ENCODE assay signal across 23 cellular contexts in genomic region chr10:46305430-46305808, GRCh38. TPM values are rescaled to one million over a fixed set of nuclear protein-coding genes. Genes with fewer than 3 reads are reported as not detected.
A peak's percentile ranks its signal among the peaks of the same experiment; 100 is the strongest.
DNase-seq lines count a peak whose midpoint lies in the region; ATAC-seq, FAIRE-seq and TF ChIP-seq lines count a peak whose summit lies in the region.
"Had no signal": no experiment of that assay in that cellular context is flagged by ENCODE, and none has a peak within 500 bp of the region (broad histone marks: within the 10 kb centered on the region; RNA-seq: fewer than 3 reads in every experiment).

No MANE protein-coding gene starts in this region.

- POLR2A ChIA-PET in HepG2 (lab: Yijun Ruan, JAX): no interaction called here

- H2AFZ ChIP-seq in HepG2 (ENCODE audit: low read length): no peak overlapping the region

- TF ChIP-seq POLR2A in right lobe of liver (IDR thresholded peaks at IDR 0.05) (no peak), HepG2 (IDR thresholded peaks at IDR 0.05; ENCODE audit: insufficient read depth in 1 of 2, low read depth in 2 of 2, low read length in 2 of 2) (no peak), spleen (IDR thresholded peaks at IDR 0.05) (no peak)

- no peak overlapping the region for H3K27ac ChIP-seq in right lobe of liver
- H3K27ac ChIP-seq in HepG2 (ENCODE audit: extremely low read length, insufficient read depth, low read length): no peak overlapping the region
- H3K27ac ChIP-seq in spleen: peak overlapping the region in 1 of 8 donors; percentile 42
- H3K27ac ChIP-seq: BLaER1 had no signal

- H3K9ac ChIP-seq in HepG2 (ENCODE audit: insufficient read depth, low read depth, low read length): no peak overlapping the region
- H3K9ac ChIP-seq: BLaER1 had no signal

- no peak for FAIRE-seq in HepG2 (lab: Jason Lieb, UNC)
- FAIRE-seq: GM12878, GM19239, H1 had no signal

- H4K20me1 ChIP-seq in HepG2 (ENCODE audit: insufficient read depth, low read length): peaks cover 3% of the 10 kb centered on the region; the same call in 1 of the 2 replicates
- H4K20me1 ChIP-seq: BLaER1 had no signal

- in situ Hi-C loops in HepG2 (cut with HindIII; ENCODE audit: extremely low pct_ligation_motif_present, low pct_unique_long_range_greater_than_20kb): no loop called here

- intact Hi-C loops in right lobe of liver (cut with DNase I): no loop called here
- intact Hi-C loops in HepG2 (cut with micrococcal nuclease; ENCODE audit: unreplicated experiment): no loop called here
- intact Hi-C loops in spleen (cut with DNase I; ENCODE audit: low total_unique reads): no loop called here

- no peak for TF ChIP-seq CTCF in right lobe of liver (IDR thresholded peaks at IDR 0.05)
- no peak for TF ChIP-seq CTCF in HepG2 (CRISPR knock-in tag; IDR thresholded peaks at IDR 0.05)
- no peak for TF ChIP-seq CTCF in spleen (IDR thresholded peaks at IDR 0.05 in 8 of 11, conservative IDR thresholded peaks at IDR 0.05 in 3 of 11)

- no peaks in the 10 kb centered on the region for H3K27me3 ChIP-seq in right lobe of liver
- peaks cover 3 to 20% of the 10 kb centered on the region in 2 experiments; a peak in 2 of 5 replicates for H3K27me3 ChIP-seq in HepG2 (ENCODE audit: control insufficient read depth in 1 of 2, insufficient read depth in 2 of 2, low read length in 2 of 2)
- H3K27me3 ChIP-seq in spleen (replicated peaks in 1 of 7): no peaks in the 10 kb centered on the region
- H3K27me3 ChIP-seq: BLaER1 had no signal

- H3K4me2 ChIP-seq in HepG2 (ENCODE audit: low read depth, low read length): no peak overlapping the region
- H3K4me2 ChIP-seq: BLaER1 had no signal

- H3K36me3 ChIP-seq in right lobe of liver (no peaks in the 10 kb centered on the region), HepG2 (replicated peaks in 1 of 2; ENCODE audit: control insufficient read depth in 1 of 2, insufficient read depth in 2 of 2, low read length in 2 of 2) (no peaks in the 10 kb centered on the region), spleen (no peaks in the 10 kb centered on the region)
- H3K36me3 ChIP-seq: BLaER1, HAP-1 had no signal

- DNase-seq in right lobe of liver (peak in 2 of 3 donors; percentile 43 to 46), HepG2 (ENCODE audit: low spot score) (no peak), islet precursor cell (peak; percentile 12), mesenteric fat pad (ENCODE audit: low spot score) (peak; percentile 72), spleen (peak; percentile 44), midbrain (lab: John Stamatoyannopoulos, UW) (no peak), NCI-H1417 treated with DMSO at 0.1 percent for 48 hours (lab: John Stamatoyannopoulos, UW) (no peak)
- DNase-seq: 8988T; Calu3; CD4-positive, alpha-beta memory T cell; DMS53; DND-41; EL had no signal

- H3K4me3 ChIP-seq in right lobe of liver (no peak overlapping the region), HepG2 (replicated peaks in 1 of 3; ENCODE audit: insufficient read depth in 1 of 3, low read depth in 2 of 3, low read length in 3 of 3) (no peak overlapping the region), spleen (no peak overlapping the region)
- H3K4me3 ChIP-seq: BLaER1, GM12878, HAP-1 had no signal

- BruUV-seq in HepG2 (replicated peaks; lab: Mats Ljungman, UMichigan): no TSS peak

- H3K4me1 ChIP-seq in right lobe of liver (no peaks in the 10 kb centered on the region), HepG2 (ENCODE audit: insufficient read depth, low read length) (no peaks in the 10 kb centered on the region), spleen (peaks cover 0 to 6% (median under 1%) of the 10 kb centered on the region in 6 donors)
- H3K4me1 ChIP-seq: HAP-1 had no signal

- no peaks in the 10 kb centered on the region for H3K79me2 ChIP-seq in HepG2 (ENCODE audit: insufficient read depth, low read length)

- TF ChIP-seq EP300 in HepG2 (IDR thresholded peaks at IDR 0.05; ENCODE audit: low read depth in 2 of 2, low read length in 2 of 2) (no peak), HepG2 (CRISPR knock-in tag; IDR thresholded peaks at IDR 0.05; ENCODE audit: borderline replicate concordance) (no peak)

- no peaks in the 10 kb centered on the region for H3K9me3 ChIP-seq in right lobe of liver
- no peaks in the 10 kb centered on the region for H3K9me3 ChIP-seq in HepG2 (ENCODE audit: low read length)
- H3K9me3 ChIP-seq in spleen: no peaks in the 10 kb centered on the region
- H3K9me3 ChIP-seq: BLaER1, HAP-1 had no signal

- 59% methylated on average over 4 of the region's 6 CpGs for WGBS in right lobe of liver (ENCODE audit: insufficient coverage, low coverage, low lambda C conversion rate, missing lambda C conversion rate)
- WGBS in HepG2 (ENCODE audit: low lambda C conversion rate): 9% methylated on average over 6 of the region's 6 CpGs
- WGBS in spleen, 5 donors: 69 to 90% (median 75%) methylated on average over 6 of the region's 6 CpGs

- ATAC-seq in right lobe of liver (no peak), HepG2 (no peak), HG03342 (IDR thresholded peaks at IDR 0.05; ENCODE audit: unreplicated experiment) (no peak)
- ATAC-seq: GM12878 had no signal

- CTCF ChIA-PET in HepG2 (lab: Yijun Ruan, JAX; ENCODE audit: low intra/inter-chr PET ratio, low total read pairs): no interaction called here

- TF ChIP-seq RAD21 in HepG2 (CRISPR knock-in tag; IDR thresholded peaks at IDR 0.05): no peak

TF ChIP-seq in HepG2, 621 proteins besides CTCF, POLR2A, EP300 and RAD21 (continues in another document):
- TF ChIP-seq AGO1 (IDR thresholded peaks at IDR 0.05; ENCODE audit: low read depth, low read length, poor library complexity, severe bottlenecking) (no peak), ZNF224 (CRISPR knock-in tag; IDR thresholded peaks at IDR 0.05) (no peak), NFYB (CRISPR knock-in tag; IDR thresholded peaks at IDR 0.05) (no peak), YEATS4 (CRISPR knock-in tag; IDR thresholded peaks at IDR 0.05; ENCODE audit: borderline replicate concordance) (no peak)
- TF ChIP-seq, protein P1, sequence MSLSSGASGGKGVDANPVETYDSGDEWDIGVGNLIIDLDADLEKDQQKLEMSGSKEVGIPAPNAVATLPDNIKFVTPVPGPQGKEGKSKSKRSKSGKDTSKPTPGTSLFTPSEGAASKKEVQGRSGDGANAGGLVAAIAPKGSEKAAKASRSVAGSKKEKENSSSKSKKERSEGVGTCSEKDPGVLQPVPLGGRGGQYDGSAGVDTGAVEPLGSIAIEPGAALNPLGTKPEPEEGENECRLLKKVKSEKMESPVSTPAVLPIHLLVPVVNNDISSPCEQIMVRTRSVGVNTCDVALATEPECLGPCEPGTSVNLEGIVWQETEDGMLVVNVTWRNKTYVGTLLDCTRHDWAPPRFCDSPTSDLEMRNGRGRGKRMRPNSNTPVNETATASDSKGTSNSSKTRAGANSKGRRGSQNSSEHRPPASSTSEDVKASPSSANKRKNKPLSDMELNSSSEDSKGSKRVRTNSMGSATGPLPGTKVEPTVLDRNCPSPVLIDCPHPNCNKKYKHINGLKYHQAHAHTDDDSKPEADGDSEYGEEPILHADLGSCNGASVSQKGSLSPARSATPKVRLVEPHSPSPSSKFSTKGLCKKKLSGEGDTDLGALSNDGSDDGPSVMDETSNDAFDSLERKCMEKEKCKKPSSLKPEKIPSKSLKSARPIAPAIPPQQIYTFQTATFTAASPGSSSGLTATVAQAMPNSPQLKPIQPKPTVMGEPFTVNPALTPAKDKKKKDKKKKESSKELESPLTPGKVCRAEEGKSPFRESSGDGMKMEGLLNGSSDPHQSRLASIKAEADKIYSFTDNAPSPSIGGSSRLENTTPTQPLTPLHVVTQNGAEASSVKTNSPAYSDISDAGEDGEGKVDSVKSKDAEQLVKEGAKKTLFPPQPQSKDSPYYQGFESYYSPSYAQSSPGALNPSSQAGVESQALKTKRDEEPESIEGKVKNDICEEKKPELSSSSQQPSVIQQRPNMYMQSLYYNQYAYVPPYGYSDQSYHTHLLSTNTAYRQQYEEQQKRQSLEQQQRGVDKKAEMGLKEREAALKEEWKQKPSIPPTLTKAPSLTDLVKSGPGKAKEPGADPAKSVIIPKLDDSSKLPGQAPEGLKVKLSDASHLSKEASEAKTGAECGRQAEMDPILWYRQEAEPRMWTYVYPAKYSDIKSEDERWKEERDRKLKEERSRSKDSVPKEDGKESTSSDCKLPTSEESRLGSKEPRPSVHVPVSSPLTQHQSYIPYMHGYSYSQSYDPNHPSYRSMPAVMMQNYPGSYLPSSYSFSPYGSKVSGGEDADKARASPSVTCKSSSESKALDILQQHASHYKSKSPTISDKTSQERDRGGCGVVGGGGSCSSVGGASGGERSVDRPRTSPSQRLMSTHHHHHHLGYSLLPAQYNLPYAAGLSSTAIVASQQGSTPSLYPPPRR (CRISPR knock-in tag; IDR thresholded peaks at IDR 0.05; ENCODE audit: borderline replicate concordance): no peak

RNA-seq across cellular contexts. Expression of gene ANTXRL, which starts 18.6 kb away (rescaled TPM):
- total RNA-seq in right lobe of liver (not detected), HepG2 (2016; rRNA removed; fragmentation: Illumina TruSeq; extraction: Trizol) (not detected in 2 replicates), mesenteric fat pad (not detected), spleen (1 to 10 TPM in 1 of 7 donors, under 1 TPM in 4, not detected in 2; 0.20 to 1.1 (median 0.42) TPM)
- total RNA-seq in HepG2 (2016; cell fraction: cytosol; rRNA removed; fragmentation: Illumina TruSeq; extraction: Trizol; ENCODE audit: low read depth): not detected in 2 replicates
- total RNA-seq in HepG2 (2016; cell fraction: insoluble cytoplasmic fraction; rRNA removed; fragmentation: Illumina TruSeq; extraction: Trizol): not detected in 2 replicates
- total RNA-seq in HepG2 (2016; cell fraction: membrane; rRNA removed; fragmentation: Illumina TruSeq; extraction: Trizol): not detected in 2 replicates
- total RNA-seq in HepG2 (2016; cell fraction: nucleus; rRNA removed; fragmentation: Illumina TruSeq; extraction: Trizol): not detected in 2 replicates
- polyA plus RNA-seq in HepG2 (2011; rRNA removed) (not detected in 2 replicates), spleen (under 1 TPM in 2 of 3 donors, not detected in 1; 0.03 to 0.42 TPM)
- not detected in 2 replicates for polyA plus RNA-seq in HepG2 (2011; cell fraction: cytosol; rRNA removed)
- not detected in 2 replicates for polyA plus RNA-seq in HepG2 (2011; cell fraction: nucleus; rRNA removed)
- not detected in 2 replicates for polyA plus RNA-seq in HepG2 (2012)
- not detected in 2 replicates for polyA plus RNA-seq in HepG2 (2016; cell fraction: cytosol; fragmentation: Illumina TruSeq; extraction: Trizol; ENCODE audit: low read depth)
- not detected in 2 replicates for polyA plus RNA-seq in HepG2 (2016; cell fraction: insoluble cytoplasmic fraction; fragmentation: Illumina TruSeq; extraction: Trizol; ENCODE audit: low read depth)
- not detected in 2 replicates for polyA plus RNA-seq in HepG2 (2016; cell fraction: membrane; fragmentation: Illumina TruSeq; extraction: Trizol; ENCODE audit: low read depth)
- polyA plus RNA-seq in HepG2 (2016; cell fraction: nucleus; fragmentation: Illumina TruSeq; extraction: Trizol; ENCODE audit: insufficient read depth, low read depth): not detected in 2 replicates
- polyA minus RNA-seq in HepG2 (2011; rRNA and poly(A)+ RNA removed; ENCODE audit: low replicate concordance): not detected in 2 replicates
- polyA minus RNA-seq in HepG2 (2011; cell fraction: cytosol; rRNA and poly(A)+ RNA removed): not detected in 2 replicates
- not detected in 2 replicates for polyA minus RNA-seq in HepG2 (2011; cell fraction: nucleus; rRNA and poly(A)+ RNA removed)
- total RNA-seq: A673; Calu3; CD4-positive, alpha-beta memory T cell; G401; GM12878; H1 had no signal
- polyA plus RNA-seq: AG04450; CD14-positive monocyte; CD4-positive, alpha-beta memory T cell; GM12878; H1 had no signal

Comparison
In these comparisons a context has a peak if more than half of its experiments do, and no peak if none do; other contexts are left out.
1. DNase-seq: peak in right lobe of liver (2 of 3), islet precursor cell (single experiment), mesenteric fat pad (single experiment) and spleen (single experiment); none in HepG2 (single experiment), midbrain (single experiment) and NCI-H1417 treated with DMSO at 0.1 percent for 48 hours (single experiment).